ENCODE assay signal across 23 cellular contexts in the genomic region with DNA sequence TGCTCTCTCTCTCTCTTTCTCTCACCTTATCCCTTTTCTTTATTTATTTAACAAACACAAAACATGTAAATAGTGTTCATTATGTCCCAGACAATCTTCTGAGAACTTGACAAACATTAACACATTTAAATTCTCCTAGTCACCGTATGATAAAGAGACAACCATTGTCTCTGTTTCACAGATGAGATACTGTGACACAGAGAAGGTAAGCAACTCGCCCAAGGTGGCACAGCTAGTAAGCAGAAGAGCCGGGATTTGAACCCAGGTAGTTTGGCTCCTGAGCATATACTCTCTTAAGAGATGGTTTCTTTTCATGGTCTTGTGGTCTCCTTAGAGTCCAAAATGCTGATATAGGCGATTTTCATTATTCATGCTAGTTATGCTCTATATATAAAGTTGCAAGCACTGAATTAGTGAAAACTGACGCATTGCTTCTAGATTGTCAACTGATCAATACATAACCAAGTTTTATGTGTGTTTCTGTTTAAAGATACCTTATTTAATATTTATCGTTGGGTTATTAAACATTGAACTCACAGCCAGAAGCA.
"Had no signal": no experiment of that assay in that cellular context is flagged by ENCODE, and none has a peak within 500 bp of the region (broad histone marks: within the 10 kb centered on the region; RNA-seq: fewer than 3 reads in every experiment).

No MANE protein-coding gene starts in this region.

- H3K4me3 Mint-ChIP-seq: activated CD4-positive, alpha-beta T cell treated with anti-CD3 and anti-CD28 coated beads, Interleukin-2, amount 10 ng/mL, durations not matched to agents 24 days and 14 days; activated naive CD4-positive, alpha-beta T cell treated with anti-CD3 and anti-CD28 coated beads, Interleukin-2, amount 10 ng/mL, durations not matched to agents 7 days and 5 days; activated naive CD8-positive, alpha-beta T cell treated with anti-CD3 and anti-CD28 coated beads, Interleukin-2, amount 10 ng/mL, durations not matched to agents 7 days and 5 days; activated T-cell treated with anti-CD3 and anti-CD28 coated beads, Interleukin-2, amount 50 U/mL, for 4 hours; T-helper 1 cell treated with Interleukin-12 subunit alpha and Interleukin-12 subunit beta and Interleukin-4 antibody, amounts not matched to agents 30 μg/mL and 1 μg/mL, for 36 hours; WTC11 had no signal

- ATAC-seq: activated T-cell treated with anti-CD3 and anti-CD28 coated beads, Interleukin-2, amount 50 U/mL, for 4 hours; WTC11 had no signal

- H3K9me3 Mint-ChIP-seq: activated CD4-positive, alpha-beta T cell treated with anti-CD3 and anti-CD28 coated beads, Interleukin-2, amount 10 ng/mL, durations not matched to agents 24 days and 14 days; activated naive CD4-positive, alpha-beta T cell treated with anti-CD3 and anti-CD28 coated beads, Interleukin-2, amount 10 ng/mL, durations not matched to agents 7 days and 5 days; activated naive CD8-positive, alpha-beta T cell treated with anti-CD3 and anti-CD28 coated beads, Interleukin-2, amount 10 ng/mL, durations not matched to agents 7 days and 5 days; activated T-cell treated with anti-CD3 and anti-CD28 coated beads, Interleukin-2, amount 50 U/mL, for 4 hours; T-helper 1 cell treated with Interleukin-12 subunit alpha and Interleukin-12 subunit beta and Interleukin-4 antibody, amounts not matched to agents 30 μg/mL and 1 μg/mL, for 36 hours; WTC11 had no signal

- H3K4me1 ChIP-seq: Peyer's patch had no signal

- H3K4me1 Mint-ChIP-seq: activated CD4-positive, alpha-beta T cell treated with anti-CD3 and anti-CD28 coated beads, Interleukin-2, amount 10 ng/mL, durations not matched to agents 24 days and 14 days had no signal

- DNase-seq: activated CD4-positive, alpha-beta T cell treated with anti-CD3 and anti-CD28 coated beads, Interleukin-2, amount 10 ng/mL, durations not matched to agents 24 days and 14 days; activated CD4-positive, alpha-beta T cell treated with anti-CD3 and anti-CD28 coated beads, Interleukin-2, amount 50 U/mL, for 48 hours; activated CD4-positive, CD25-positive, alpha-beta regulatory T cell treated with anti-CD3 and anti-CD28 coated beads, Interleukin-2, amount 50 U/mL, for 72 hours; activated CD8-positive, alpha-beta memory T cell treated with anti-CD3 and anti-CD28 coated beads for 24 hours; activated gamma-delta T cell; activated naive CD4-positive, alpha-beta T cell treated with anti-CD3 and anti-CD28 coated beads, Interleukin-2, amount 10 ng/mL, durations not matched to agents 7 days and 5 days; activated naive CD8-positive, alpha-beta T cell treated with anti-CD3 and anti-CD28 coated beads, Interleukin-2, amount 10 ng/mL, durations not matched to agents 7 days and 5 days; activated T-cell treated with anti-CD3 and anti-CD28 coated beads, Interleukin-2, amount 50 U/mL, for 4 hours; adrenal gland; Karpas-422; MM.1S; NCI-H1048; NCI-H146; NCI-H187 treated with DMSO at 0.1 percent for 48 hours; NCI-H2081 treated with DMSO at 0.1 percent for 48 hours; NCI-H446; NCI-H524; Peyer's patch; Right ventricle myocardium superior; T-helper 9 cell had no signal

- H3K36me3 Mint-ChIP-seq: WTC11 had no signal

- H3K27me3 Mint-ChIP-seq: activated CD4-positive, alpha-beta T cell treated with anti-CD3 and anti-CD28 coated beads, Interleukin-2, amount 10 ng/mL, durations not matched to agents 24 days and 14 days; activated naive CD4-positive, alpha-beta T cell treated with anti-CD3 and anti-CD28 coated beads, Interleukin-2, amount 10 ng/mL, durations not matched to agents 7 days and 5 days; activated naive CD8-positive, alpha-beta T cell treated with anti-CD3 and anti-CD28 coated beads, Interleukin-2, amount 10 ng/mL, durations not matched to agents 7 days and 5 days had no signal

- H3K36me3 ChIP-seq: adrenal gland had no signal

- H3K27ac Mint-ChIP-seq: activated CD4-positive, alpha-beta T cell treated with anti-CD3 and anti-CD28 coated beads, Interleukin-2, amount 10 ng/mL, durations not matched to agents 24 days and 14 days; activated naive CD8-positive, alpha-beta T cell treated with anti-CD3 and anti-CD28 coated beads, Interleukin-2, amount 10 ng/mL, durations not matched to agents 7 days and 5 days; T-helper 1 cell treated with Interleukin-12 subunit alpha and Interleukin-12 subunit beta and Interleukin-4 antibody, amounts not matched to agents 30 μg/mL and 1 μg/mL, for 36 hours had no signal

- H3K4me3 ChIP-seq: adrenal gland, Peyer's patch had no signal

- H3K27ac ChIP-seq: adrenal gland, Peyer's patch, RWPE1 had no signal

- H3K27me3 ChIP-seq: adrenal gland, Peyer's patch had no signal

- H3K9me3 ChIP-seq: adrenal gland, Peyer's patch had no signal
